In the genomic region with DNA sequence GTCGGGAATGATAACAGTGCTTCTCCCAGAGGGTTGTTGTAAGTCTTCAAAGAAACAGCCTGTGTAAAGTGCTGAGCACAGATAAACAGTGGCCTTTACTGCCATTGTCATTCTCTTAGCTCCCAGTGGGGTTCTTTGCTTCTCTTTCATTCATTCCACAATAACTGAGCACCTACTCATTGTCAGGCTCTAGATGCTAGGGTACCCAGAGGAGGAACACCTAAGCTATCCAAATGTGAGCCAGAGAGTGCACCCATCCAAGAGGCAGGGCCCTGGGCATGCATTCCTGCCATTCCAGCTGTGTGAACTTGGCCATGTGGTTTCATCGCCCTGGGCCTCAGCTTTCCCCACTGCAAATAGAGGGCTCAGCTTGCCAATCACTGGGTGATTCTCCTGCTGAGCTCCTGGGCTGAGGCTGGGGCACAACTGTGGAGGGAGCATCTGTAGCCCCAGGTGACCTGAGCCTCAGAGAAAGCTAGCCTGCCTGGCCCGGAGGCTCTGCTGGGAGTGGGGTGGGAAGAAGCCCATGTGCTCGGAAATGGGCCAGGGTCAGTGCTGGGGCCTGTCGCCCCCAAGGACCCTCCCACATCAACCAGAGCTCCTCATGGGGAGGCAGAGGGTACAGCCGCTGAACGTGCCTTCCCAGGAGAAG, we compare ENCODE assay signal across 21 cellular contexts. TPM values are rescaled to one million over a fixed set of nuclear protein-coding genes. Genes with fewer than 3 reads are reported as not detected.
"Had no signal": no experiment of that assay in that cellular context is flagged by ENCODE, and none has a peak within 500 bp of the region (broad histone marks: within the 10 kb centered on the region; RNA-seq: fewer than 3 reads in every experiment).

No MANE protein-coding gene starts in this region.

- H3K36me3 ChIP-seq: colonic mucosa, esophagus muscularis mucosa, lower lobe of right lung, ovary, tibial nerve, uterus had no signal

- DNase-seq: activated CD4-positive, alpha-beta T cell treated with anti-CD3 and anti-CD28 coated beads for 1 hour; activated CD4-positive, alpha-beta T cell treated with anti-CD3 and anti-CD28 coated beads, Interleukin-2, amount 50 U/mL, for 48 hours; activated naive CD4-positive, alpha-beta T cell treated with anti-CD3 and anti-CD28 coated beads for 36 hours; activated T-cell treated with anti-CD3 and anti-CD28 coated beads, Interleukin-2, amount 50 U/mL, for 1 hour; caudate nucleus; colonic mucosa; left cardiac atrium; lower lobe of right lung; ovary; stimulated activated CD4-positive, alpha-beta T cell treated with anti-CD3 and anti-CD28 coated beads, Interleukin-15, amount 100 ng/mL, for 24 hours; stimulated activated CD4-positive, alpha-beta T cell treated with anti-CD3 and anti-CD28 coated beads, Interleukin-4, amount 100 ng/mL, for 1 hour; stimulated activated naive CD4-positive, alpha-beta T cell; substantia nigra; uterus had no signal

- ATAC-seq: left cardiac atrium, lower lobe of right lung had no signal

- H3K4me1 ChIP-seq: colonic mucosa, esophagus muscularis mucosa, lower lobe of right lung, tibial nerve, uterus had no signal

- H3K9me3 ChIP-seq: colonic mucosa, esophagus muscularis mucosa, lower lobe of right lung, ovary, tibial nerve, uterus had no signal

- H2AFZ ChIP-seq: hepatocyte had no signal

- H3K27ac Mint-ChIP-seq: activated naive CD4-positive, alpha-beta T cell treated with anti-CD3 and anti-CD28 coated beads for 36 hours; activated T-helper 2 cell treated with anti-CD3 and anti-CD28 coated beads, Interferon-gamma antibody, Interleukin-2, Interleukin-4, amounts not matched to agents 10 μg/mL and 5 μg/mL and 100 μg/mL, durations not matched to agents 14 hours and 24 hours and 36 hours; mesothelial cell of epicardium had no signal

- H3K27ac ChIP-seq: colonic mucosa, esophagus muscularis mucosa, hepatocyte, lower lobe of right lung, ovary, tibial nerve, uterus had no signal

- H3K27me3 ChIP-seq: ovary, uterus had no signal

- H3K4me3 ChIP-seq: colonic mucosa, esophagus muscularis mucosa, hepatocyte, lower lobe of right lung, ovary, tibial nerve, uterus had no signal

- H3K36me3 Mint-ChIP-seq: mesothelial cell of epicardium had no signal

- H3K4me2 ChIP-seq: hepatocyte had no signal

- H3K4me1 Mint-ChIP-seq: mesothelial cell of epicardium had no signal

- H3K4me3 Mint-ChIP-seq: activated naive CD4-positive, alpha-beta T cell treated with anti-CD3 and anti-CD28 coated beads for 36 hours; mesothelial cell of epicardium; neural crest cell had no signal

- H3K79me2 ChIP-seq: hepatocyte had no signal

- H3K9me3 Mint-ChIP-seq: activated naive CD4-positive, alpha-beta T cell treated with anti-CD3 and anti-CD28 coated beads for 36 hours; activated T-helper 2 cell treated with anti-CD3 and anti-CD28 coated beads, Interferon-gamma antibody, Interleukin-2, Interleukin-4, amounts not matched to agents 10 μg/mL and 5 μg/mL and 100 μg/mL, durations not matched to agents 14 hours and 24 hours and 36 hours; mesothelial cell of epicardium; neural crest cell had no signal

RNA-seq across cellular contexts. Expression of gene CRHR1, which starts 38.2 kb away (rescaled TPM):
- total RNA-seq: activated naive CD4-positive, alpha-beta T cell treated with anti-CD3 and anti-CD28 coated beads for 36 hours; activated T-helper 2 cell treated with anti-CD3 and anti-CD28 coated beads, Interferon-gamma antibody, Interleukin-2, Interleukin-4, amounts not matched to agents 10 μg/mL and 5 μg/mL and 100 μg/mL, durations not matched to agents 14 hours and 24 hours and 36 hours; colonic mucosa; glomerular endothelial cell; hepatocyte; left cardiac atrium; lower lobe of right lung; tibial nerve had no signal
- polyA plus RNA-seq: hepatocyte had no signal
